ENCODE assay signal across 20 cellular contexts in genomic region chr4:15725608-15726007, GRCh38. TPM values are rescaled to one million over a fixed set of nuclear protein-coding genes. Genes with fewer than 3 reads are reported as not detected.
DNase-seq lines count a peak whose midpoint lies in the region; ATAC-seq and TF ChIP-seq lines count a peak whose summit lies in the region.
"Had no signal": no experiment of that assay in that cellular context is flagged by ENCODE, and none has a peak within 500 bp of the region (broad histone marks: within the 10 kb centered on the region; RNA-seq: fewer than 3 reads in every experiment).

No MANE protein-coding gene starts in this region.

- no peak overlapping the region for H3K4me3 Mint-ChIP-seq in CD4-positive, alpha-beta T cell

- peaks cover 98% of the 10 kb centered on the region for H3K36me3 ChIP-seq in neutrophil

- H3K4me1 Mint-ChIP-seq in CD4-positive, alpha-beta T cell (ENCODE audit: low read depth) = peaks cover 4% of the 10 kb centered on the region

- H3K4me3 ChIP-seq in fibroblast of the aortic adventitia (ENCODE audit: low read depth, low read length) = no peak overlapping the region
- no peak overlapping the region for H3K4me3 ChIP-seq in neutrophil (ENCODE audit: low read depth in 1 of 2, low read length in 1 of 2)
- H3K4me3 ChIP-seq: BLaER1 treated with 17β-estradiol and CSF1 and Interleukin-3, amounts not matched to agents 10 nM and 100 nM; GM23248; K562 had no signal

- intact Hi-C loops in CD4-positive, alpha-beta T cell (cut with DNase I, micrococcal nuclease) = no loop called here

- H3K27ac ChIP-seq in CD4-positive, alpha-beta T cell (ENCODE audit: low read depth, low read length) = no peak overlapping the region
- H3K27ac ChIP-seq in VCaP (peak overlapping the region; percentile 61), neutrophil (peak overlapping the region; percentile 37)
- H3K27ac ChIP-seq: BLaER1 treated with 17β-estradiol and CSF1 and Interleukin-3, amounts not matched to agents 10 nM and 100 nM; GM23248; HL-60 had no signal

- no peaks in the 10 kb centered on the region for H3K27me3 Mint-ChIP-seq in CD4-positive, alpha-beta T cell

- no peak for TF ChIP-seq CTCF in CD4-positive, alpha-beta T cell (IDR thresholded peaks at IDR 0.05)
- TF ChIP-seq CTCF in VCaP (conservative IDR thresholded peaks at IDR 0.05) (no peak), fibroblast of the aortic adventitia (IDR thresholded peaks at IDR 0.05; ENCODE audit: insufficient read depth, low read length) (no peak), neutrophil (IDR thresholded peaks at IDR 0.05) (no peak)

- H3K36me3 Mint-ChIP-seq in CD4-positive, alpha-beta T cell (ENCODE audit: low read depth) = no peaks in the 10 kb centered on the region

- H3K27ac Mint-ChIP-seq in CD4-positive, alpha-beta T cell = no peak overlapping the region

- H3K4me1 ChIP-seq in neutrophil (ENCODE audit: control insufficient read depth in 1 of 2, insufficient read depth in 1 of 2, low read depth in 1 of 2, low read length in 1 of 2) = peaks cover 6 to 8% of the 10 kb centered on the region in 2 experiments
- H3K4me1 ChIP-seq: Caco-2 had no signal

- CTCF ChIA-PET in CD4-positive, alpha-beta T cell (lab: Charles Lee) = no interaction called here

- H3K9me3 ChIP-seq in CD4-positive, alpha-beta T cell (ENCODE audit: control insufficient read depth, low read length) = no peaks in the 10 kb centered on the region
- H3K9me3 ChIP-seq in neutrophil = no peaks in the 10 kb centered on the region
- H3K9me3 ChIP-seq: Caco-2 had no signal

- H3K27me3 ChIP-seq in CD4-positive, alpha-beta T cell (ENCODE audit: control insufficient read depth, insufficient read depth, low read length) = no peaks in the 10 kb centered on the region
- no peaks in the 10 kb centered on the region for H3K27me3 ChIP-seq in neutrophil
- H3K27me3 ChIP-seq: BLaER1 treated with 17β-estradiol and CSF1 and Interleukin-3, amounts not matched to agents 10 nM and 100 nM had no signal

- peak; percentile 43 for ATAC-seq in CD4-positive, alpha-beta T cell (ENCODE audit: poor library complexity)
- ATAC-seq in HG03354 (IDR thresholded peaks at IDR 0.05; ENCODE audit: poor library complexity, severe bottlenecking, unreplicated experiment) = no peak
- ATAC-seq: HCT116, K562 had no signal

- POLR2A ChIA-PET in CD4-positive, alpha-beta T cell (lab: Charles Lee) = no interaction called here

- no peak for DNase-seq in CD4-positive, alpha-beta T cell
- peak; percentile 38 for DNase-seq in fibroblast of the aortic adventitia (ENCODE audit: low read depth)
- no peak for DNase-seq in ecto neural progenitor cell (ENCODE audit: low spot score)
- no peak for DNase-seq in activated T-cell treated with anti-CD3 and anti-CD28 coated beads, Interleukin-2, amount 50 U/mL, for 48 hours
- no peak for DNase-seq in NCI-H526 treated with DMSO at 0.1 percent for 48 hours (lab: John Stamatoyannopoulos, UW)
- DNase-seq: Caco-2, GM23248, NCI-H146, NCI-H2081 treated with DMSO at 0.1 percent for 48 hours, NCI-H345, NCI-H69 had no signal

- no peaks in the 10 kb centered on the region for H3K9me3 Mint-ChIP-seq in CD4-positive, alpha-beta T cell

RNA-seq across cellular contexts. Expression of gene BST1, which starts 22.7 kb away (rescaled TPM):
- 1 to 10 TPM; 1.0 to 1.2 TPM for total RNA-seq in CD4-positive, alpha-beta T cell
- total RNA-seq in fibroblast of the aortic adventitia (ENCODE audit: low replicate concordance) = 19.7 and 54.9 TPM in 2 replicates
- total RNA-seq: A172, G401, K562 had no signal

RNA-seq across cellular contexts. Expression of gene FAM200B, which starts 44.0 kb away (rescaled TPM):
- 10 to 100 TPM; 18.5 to 22.1 TPM for total RNA-seq in CD4-positive, alpha-beta T cell
- total RNA-seq in fibroblast of the aortic adventitia (ENCODE audit: low replicate concordance) = 30.4 and 35.3 TPM in 2 replicates

RNA-seq across cellular contexts. Expression of gene CD38, which starts 52.5 kb away (rescaled TPM):
- total RNA-seq in CD4-positive, alpha-beta T cell = 1 to 10 TPM; 9.6 to 9.9 TPM
- 0.33 TPM in 1 of 2 replicates, not detected in the other for total RNA-seq in fibroblast of the aortic adventitia (ENCODE audit: low replicate concordance)
- total RNA-seq: A172, Caco-2, G401, GM23248 had no signal
